ENCODE assay signal across 11 cellular contexts in genomic region chr2:134228493-134228903, GRCh38. TPM values are rescaled to one million over a fixed set of nuclear protein-coding genes. Genes with fewer than 3 reads are reported as not detected.
A peak's percentile ranks its signal among the peaks of the same experiment; 100 is the strongest.
DNase-seq lines count a peak whose midpoint lies in the region; ATAC-seq and TF ChIP-seq lines count a peak whose summit lies in the region.
"Had no signal": no experiment of that assay in that cellular context is flagged by ENCODE, and none has a peak within 500 bp of the region (broad histone marks: within the 10 kb centered on the region; RNA-seq: fewer than 3 reads in every experiment).

No MANE protein-coding gene starts in this region.

- H3K4me1 Mint-ChIP-seq in T-helper 2 cell treated with Interferon-gamma antibody and Interleukin-4, amounts not matched to agents 5 μg/mL and 100 μg/mL, for 36 hours (ENCODE audit: low read depth) = peaks cover 26% of the 10 kb centered on the region

- peaks cover 83% of the 10 kb centered on the region for H3K79me2 ChIP-seq in KMS-11 (ENCODE audit: insufficient read depth, low read depth)

- H3K9ac ChIP-seq in KMS-11 = no peak overlapping the region

- no peak overlapping the region for H2AFZ ChIP-seq in KMS-11 (ENCODE audit: low read depth)

- H3K4me3 ChIP-seq in KMS-11 (IDR thresholded peaks at IDR 0.05; ENCODE audit: insufficient read depth, low read depth, low read length) (no peak overlapping the region), body of pancreas (no peak overlapping the region), mucosa of descending colon (no peak overlapping the region), H7 (ENCODE audit: insufficient read depth, low read depth, low read length) (no peak overlapping the region)
- H3K4me3 ChIP-seq: skin epidermis, tibial artery had no signal

- intact Hi-C loops in body of pancreas (cut with DNase I) (no loop called here), mucosa of descending colon (cut with DNase I, micrococcal nuclease) (no loop called here)

- TF ChIP-seq CTCF in KMS-11 (conservative IDR thresholded peaks at IDR 0.05; ENCODE audit: low read depth, low read length) = peak; percentile 61
- peak in 5 of 7 experiments; percentile 22 to 40 (median 31) for TF ChIP-seq CTCF in body of pancreas (IDR thresholded peaks at IDR 0.05)
- TF ChIP-seq CTCF in mucosa of descending colon (IDR thresholded peaks at IDR 0.05) = peak; percentile 28

- no peaks in the 10 kb centered on the region for H3K9me3 ChIP-seq in body of pancreas
- H3K9me3 ChIP-seq in mucosa of descending colon = peaks cover 5% of the 10 kb centered on the region

- H3K36me3 ChIP-seq in KMS-11 (ENCODE audit: insufficient read depth) = no peaks in the 10 kb centered on the region
- no peaks in the 10 kb centered on the region for H3K36me3 ChIP-seq in body of pancreas (replicated peaks in 1 of 2; ENCODE audit: insufficient read depth in 1 of 2, low read depth in 2 of 2)
- H3K36me3 ChIP-seq in mucosa of descending colon (ENCODE audit: low read depth) = no peaks in the 10 kb centered on the region
- no peaks in the 10 kb centered on the region for H3K36me3 ChIP-seq in H7 (replicated peaks; ENCODE audit: control insufficient read depth, insufficient read depth, low read length)
- H3K36me3 ChIP-seq: tibial artery had no signal

- peaks cover 46% of the 10 kb centered on the region for H3K4me1 ChIP-seq in KMS-11 (ENCODE audit: low read depth, poor library complexity, severe bottlenecking)
- H3K4me1 ChIP-seq in body of pancreas = peaks cover 16% of the 10 kb centered on the region
- peaks cover 20% of the 10 kb centered on the region for H3K4me1 ChIP-seq in mucosa of descending colon (ENCODE audit: low read depth)

- H3K27me3 Mint-ChIP-seq in T-helper 2 cell treated with Interferon-gamma antibody and Interleukin-4, amounts not matched to agents 5 μg/mL and 100 μg/mL, for 36 hours (ENCODE audit: low read depth) = peaks cover 14% of the 10 kb centered on the region
- H3K27me3 Mint-ChIP-seq: T-cell had no signal

- H3K27ac ChIP-seq in KMS-11 (no peak overlapping the region), body of pancreas (no peak overlapping the region)
- H3K27ac ChIP-seq: skin epidermis, tibial artery had no signal

- DNase-seq in DMS 273 (lab: John Stamatoyannopoulos, UW; ENCODE audit: unreplicated experiment) (peak; percentile 39), DMS 273 treated with DMSO at 0.1 percent for 48 hours (lab: John Stamatoyannopoulos, UW) (no peak), body of pancreas (no peak), mucosa of descending colon (no peak), H7 (no peak), T1000 (lab: John Stamatoyannopoulos, UW) (no peak)
- DNase-seq in T-helper 2 cell treated with Interferon-gamma antibody and Interleukin-4, amounts not matched to agents 5 μg/mL and 100 μg/mL, for 36 hours (ENCODE audit: low spot score) = no peak
- DNase-seq: T-cell, tibial artery had no signal

- 70 to 73% methylated on average over 2 of the region's 2 CpGs for WGBS in body of pancreas, 2 donors

- H4K20me1 ChIP-seq in KMS-11 (ENCODE audit: insufficient read depth) = no peaks in the 10 kb centered on the region

- no peak for TF ChIP-seq POLR2A in body of pancreas (IDR thresholded peaks at IDR 0.05)

- H3K27ac Mint-ChIP-seq in T-helper 2 cell treated with Interferon-gamma antibody and Interleukin-4, amounts not matched to agents 5 μg/mL and 100 μg/mL, for 36 hours = no peak overlapping the region

- no peaks in the 10 kb centered on the region for H3K27me3 ChIP-seq in KMS-11 (ENCODE audit: insufficient read depth, low read depth)
- no peaks in the 10 kb centered on the region for H3K27me3 ChIP-seq in body of pancreas
- no peaks in the 10 kb centered on the region for H3K27me3 ChIP-seq in H7 (ENCODE audit: control insufficient read depth, insufficient read depth, low read length)
- H3K27me3 ChIP-seq: tibial artery had no signal

- no peak overlapping the region for H3K4me3 Mint-ChIP-seq in T-helper 2 cell treated with Interferon-gamma antibody and Interleukin-4, amounts not matched to agents 5 μg/mL and 100 μg/mL, for 36 hours
- H3K4me3 Mint-ChIP-seq: T-cell had no signal

- ATAC-seq in body of pancreas = no peak
- peak; percentile 57 for ATAC-seq in mucosa of descending colon
- ATAC-seq: T-cell had no signal

- peaks cover 5% of the 10 kb centered on the region for H3K36me3 Mint-ChIP-seq in T-helper 2 cell treated with Interferon-gamma antibody and Interleukin-4, amounts not matched to agents 5 μg/mL and 100 μg/mL, for 36 hours (ENCODE audit: low read depth)

- H3K9me3 Mint-ChIP-seq in T-helper 2 cell treated with Interferon-gamma antibody and Interleukin-4, amounts not matched to agents 5 μg/mL and 100 μg/mL, for 36 hours = peaks cover 18% of the 10 kb centered on the region

- no peak overlapping the region for H3K4me2 ChIP-seq in KMS-11

RNA-seq across cellular contexts. Expression of gene MGAT5, which starts 25.4 kb away (rescaled TPM):
- total RNA-seq in body of pancreas (10 to 100 TPM; 15.8 to 16.3 TPM), mucosa of descending colon (10 to 100 TPM; 56.5 to 75.5 (median 69.7) TPM)
- 25.4 and 26.6 TPM in 2 replicates for total RNA-seq in H7 (2014; rRNA removed; shearing (Covaris generic))
